14 cellular contexts compared by ENCODE assay signal in genomic region chr1:216183427-216183826, GRCh38.
A peak's percentile ranks its signal among the peaks of the same experiment; 100 is the strongest.
DNase-seq lines count a peak whose midpoint lies in the region; ATAC-seq and TF ChIP-seq lines count a peak whose summit lies in the region.
"Had no signal": no experiment of that assay in that cellular context is flagged by ENCODE, and none has a peak within 500 bp of the region (broad histone marks: within the 10 kb centered on the region; RNA-seq: fewer than 3 reads in every experiment).

No MANE protein-coding gene starts in this region.

- peak; percentile 98 for DNase-seq in DMS 273 treated with DMSO at 0.1 percent for 48 hours (lab: John Stamatoyannopoulos, UW)
- DNase-seq in SK-N-SH = no peak
- DNase-seq in kidney glomerular epithelial cell (lab: John Stamatoyannopoulos, UW) = peak; percentile 25
- DNase-seq in activated CD8-positive, alpha-beta memory T cell treated with anti-CD3 and anti-CD28 coated beads, Interleukin-2, amount 50 U/mL, for 4 hours = no peak
- DNase-seq in T-helper 2 cell treated with Interferon-gamma antibody and Interleukin-4, amounts not matched to agents 5 μg/mL and 100 μg/mL, for 36 hours (ENCODE audit: low spot score) = no peak
- no peak for DNase-seq in stimulated activated CD4-positive, alpha-beta T cell treated with anti-CD3 and anti-CD28 coated beads, Interleukin-15, amount 100 ng/mL, for 24 hours
- DNase-seq: activated CD4-positive, alpha-beta T cell treated with anti-CD3 and anti-CD28 coated beads, Interleukin-2, amount 10 ng/mL, durations not matched to agents 7 days and 5 days; activated effector memory CD4-positive, alpha-beta T cell treated with Interleukin-2 at 50 U/mL for 16 hours; NCI-H1092 had no signal

- H3K9me3 ChIP-seq in HUES64 (ENCODE audit: insufficient read depth, low read depth, low read length) (no peaks in the 10 kb centered on the region), SK-N-SH (no peaks in the 10 kb centered on the region)
- H3K9me3 ChIP-seq: BLaER1 had no signal

- H3K27me3 Mint-ChIP-seq in T-helper 2 cell treated with Interferon-gamma antibody and Interleukin-4, amounts not matched to agents 5 μg/mL and 100 μg/mL, for 36 hours (ENCODE audit: low read depth) = no peaks in the 10 kb centered on the region
- H3K27me3 Mint-ChIP-seq: activated CD4-positive, alpha-beta T cell treated with anti-CD3 and anti-CD28 coated beads, Interleukin-2, amount 10 ng/mL, durations not matched to agents 7 days and 5 days had no signal

- H3K27me3 ChIP-seq in HUES64 (ENCODE audit: insufficient read depth, low read length) (no peaks in the 10 kb centered on the region), SK-N-SH (ENCODE audit: insufficient read depth) (no peaks in the 10 kb centered on the region)
- H3K27me3 ChIP-seq: BLaER1 had no signal

- no peaks in the 10 kb centered on the region for H3K36me3 Mint-ChIP-seq in T-helper 2 cell treated with Interferon-gamma antibody and Interleukin-4, amounts not matched to agents 5 μg/mL and 100 μg/mL, for 36 hours (ENCODE audit: low read depth)
- H3K36me3 Mint-ChIP-seq: memory B cell had no signal

- H3F3A ChIP-seq in SK-N-SH (replicated peaks; ENCODE audit: insufficient read depth) = peaks cover 6% of the 10 kb centered on the region

- POLR2A ChIA-PET in SK-N-SH (lab: Yijun Ruan, JAX) = no interaction called here

- H3K9me2 ChIP-seq in SK-N-SH = no peaks in the 10 kb centered on the region

- TF ChIP-seq EP300 in SK-N-SH (IDR thresholded peaks at IDR 0.05; ENCODE audit: borderline replicate concordance in 1 of 2, low read depth in 1 of 2, low read length in 1 of 2) = 0 out of 4 replicates have a peak, but pooled peaks of 1 of the 2 experiments have one; percentile 23

- TF ChIP-seq CTCF in SK-N-SH (IDR thresholded peaks at IDR 0.05) = no peak

- no peaks in the 10 kb centered on the region for H3K36me3 ChIP-seq in HUES64 (ENCODE audit: insufficient read depth, low read length)
- no peaks in the 10 kb centered on the region for H3K36me3 ChIP-seq in SK-N-SH (replicated peaks in 1 of 2; ENCODE audit: control insufficient read depth in 1 of 2, insufficient read depth in 2 of 2, low read length in 1 of 2)
- H3K36me3 ChIP-seq: BLaER1 had no signal

- H3K27ac ChIP-seq in HUES64 (ENCODE audit: low read depth, low read length) (peak overlapping the region; percentile 16), SK-N-SH (ENCODE audit: low read depth in 2 of 2, low read length in 1 of 2) (no peak overlapping the region)
- H3K27ac ChIP-seq: BLaER1, parathyroid adenoma had no signal

- no peak overlapping the region; the same call in 1 of the 2 replicates for H3K9ac ChIP-seq in HUES64 (ENCODE audit: low read depth, low read length)
- no peak overlapping the region for H3K9ac ChIP-seq in SK-N-SH
- H3K9ac ChIP-seq: BLaER1, parathyroid adenoma had no signal

- H3K4me1 ChIP-seq in HUES64 (ENCODE audit: insufficient read depth, low read length) (peaks cover 51% of the 10 kb centered on the region), SK-N-SH (ENCODE audit: control insufficient read depth in 1 of 2, insufficient read depth in 2 of 2, low read depth in 1 of 2, low read length in 1 of 2) (peaks cover 12 to 15% of the 10 kb centered on the region in 2 experiments; a peak in 3 of 4 replicates)
- H3K4me1 ChIP-seq: BLaER1, parathyroid adenoma had no signal

- no peaks in the 10 kb centered on the region for H3K4me1 Mint-ChIP-seq in T-helper 2 cell treated with Interferon-gamma antibody and Interleukin-4, amounts not matched to agents 5 μg/mL and 100 μg/mL, for 36 hours (ENCODE audit: low read depth)
- H3K4me1 Mint-ChIP-seq: activated CD4-positive, alpha-beta T cell treated with anti-CD3 and anti-CD28 coated beads, Interleukin-2, amount 10 ng/mL, durations not matched to agents 7 days and 5 days; memory B cell had no signal

- H3K4me3 Mint-ChIP-seq in T-helper 2 cell treated with Interferon-gamma antibody and Interleukin-4, amounts not matched to agents 5 μg/mL and 100 μg/mL, for 36 hours = no peak overlapping the region
- H3K4me3 Mint-ChIP-seq: activated CD4-positive, alpha-beta T cell treated with anti-CD3 and anti-CD28 coated beads, Interleukin-2, amount 10 ng/mL, durations not matched to agents 7 days and 5 days; memory B cell had no signal

- H3K79me2 ChIP-seq in SK-N-SH (ENCODE audit: insufficient read depth) = no peaks in the 10 kb centered on the region
- H3K79me2 ChIP-seq: parathyroid adenoma had no signal

- H3K4me3 ChIP-seq in HUES64 (ENCODE audit: low read length) (peak overlapping the region; percentile 4; the same call in 1 of the 2 replicates), SK-N-SH (ENCODE audit: low read depth in 2 of 2, low read length in 1 of 2) (no peak overlapping the region; a peak in 1 of 4 replicates)
- H3K4me3 ChIP-seq: BLaER1 had no signal

- TF ChIP-seq RAD21 in SK-N-SH (IDR thresholded peaks at IDR 0.05; ENCODE audit: low read length) = no peak

- no peak for ATAC-seq in HG02642 (IDR thresholded peaks at IDR 0.05; ENCODE audit: poor library complexity, unreplicated experiment)

- peak overlapping the region; percentile 48 for H3K4me2 ChIP-seq in SK-N-SH
- H3K4me2 ChIP-seq: BLaER1 had no signal

- H2AFZ ChIP-seq in SK-N-SH (ENCODE audit: low read depth) = no peak overlapping the region
- H2AFZ ChIP-seq: parathyroid adenoma had no signal

- CTCF ChIA-PET in SK-N-SH (lab: Yijun Ruan, JAX) = interaction anchor here (0.6 to 4.6 kb wide), 2 partner anchors 38 to 69 kb away, joined by 3 to 20 read pairs; no protein-coding TSS in a partner anchor

- WGBS in HUES64 = 31% methylated on average over 5 of the region's 5 CpGs
- 20% methylated on average over 5 of the region's 5 CpGs for WGBS in SK-N-SH (ENCODE audit: low lambda C conversion rate)

- H3K9me3 Mint-ChIP-seq in T-helper 2 cell treated with Interferon-gamma antibody and Interleukin-4, amounts not matched to agents 5 μg/mL and 100 μg/mL, for 36 hours = peaks cover 3% of the 10 kb centered on the region
- H3K9me3 Mint-ChIP-seq: activated CD4-positive, alpha-beta T cell treated with anti-CD3 and anti-CD28 coated beads, Interleukin-2, amount 10 ng/mL, durations not matched to agents 7 days and 5 days had no signal

- H4K20me1 ChIP-seq in SK-N-SH (ENCODE audit: insufficient read depth) = no peaks in the 10 kb centered on the region
- H4K20me1 ChIP-seq: BLaER1 had no signal

- no peak overlapping the region for H3K27ac Mint-ChIP-seq in T-helper 2 cell treated with Interferon-gamma antibody and Interleukin-4, amounts not matched to agents 5 μg/mL and 100 μg/mL, for 36 hours
- H3K27ac Mint-ChIP-seq: activated CD4-positive, alpha-beta T cell treated with anti-CD3 and anti-CD28 coated beads, Interleukin-2, amount 10 ng/mL, durations not matched to agents 7 days and 5 days; memory B cell had no signal

TF ChIP-seq in SK-N-SH, 30 proteins besides CTCF, POLR2A, EP300 and RAD21:
- TF ChIP-seq ELF1 (IDR thresholded peaks at IDR 0.05) = no peak
- TF ChIP-seq PBX3 (IDR thresholded peaks at IDR 0.05) = peak; percentile 46

Comparison
In these comparisons a context has a peak if more than half of its experiments do, and no peak if none do; other contexts are left out.
1. DNase-seq: peak in DMS 273 treated with DMSO at 0.1 percent for 48 hours (single experiment) and kidney glomerular epithelial cell (single experiment); none in SK-N-SH (single experiment), activated CD8-positive, alpha-beta memory T cell treated with anti-CD3 and anti-CD28 coated beads, Interleukin-2, amount 50 U/mL, for 4 hours (single experiment), T-helper 2 cell treated with Interferon-gamma antibody and Interleukin-4, amounts not matched to agents 5 μg/mL and 100 μg/mL, for 36 hours (single experiment) and stimulated activated CD4-positive, alpha-beta T cell treated with anti-CD3 and anti-CD28 coated beads, Interleukin-15, amount 100 ng/mL, for 24 hours (single experiment).